ENCODE assay signal across 1 cellular context in genomic region chr7:155568335-155568660, GRCh38.
TF ChIP-seq lines count a peak whose summit lies in the region.

No MANE protein-coding gene starts in this region.

TF ChIP-seq in WTC11, 78 proteins besides CTCF, POLR2A, EP300 and RAD21 (continued from another document):
- TF ChIP-seq ZNF532 (CRISPR knock-in tag; IDR thresholded peaks at IDR 0.05; ENCODE audit: borderline replicate concordance) (no peak), FOXJ3 (CRISPR knock-in tag; IDR thresholded peaks at IDR 0.05; ENCODE audit: borderline replicate concordance) (no peak), AR (CRISPR knock-in tag; IDR thresholded peaks at IDR 0.05) (no peak), MAX (CRISPR knock-in tag; IDR thresholded peaks at IDR 0.05) (no peak), RELA (CRISPR knock-in tag; IDR thresholded peaks at IDR 0.05; ENCODE audit: borderline replicate concordance) (no peak), ERG (CRISPR knock-in tag; IDR thresholded peaks at IDR 0.05) (no peak), NFYB (CRISPR knock-in tag; conservative IDR thresholded peaks at IDR 0.05; ENCODE audit: low read depth) (no peak), ZNF263 (CRISPR knock-in tag; IDR thresholded peaks at IDR 0.05; ENCODE audit: low read depth) (no peak), ESRRA (CRISPR knock-in tag; IDR thresholded peaks at IDR 0.05; ENCODE audit: borderline replicate concordance) (no peak), CREB1 (CRISPR knock-in tag; IDR thresholded peaks at IDR 0.05) (no peak)
TF ChIP-seq in WTC11: peak in this region for 0.
